ENCODE assay signal across 8 cellular contexts in the genomic region with DNA sequence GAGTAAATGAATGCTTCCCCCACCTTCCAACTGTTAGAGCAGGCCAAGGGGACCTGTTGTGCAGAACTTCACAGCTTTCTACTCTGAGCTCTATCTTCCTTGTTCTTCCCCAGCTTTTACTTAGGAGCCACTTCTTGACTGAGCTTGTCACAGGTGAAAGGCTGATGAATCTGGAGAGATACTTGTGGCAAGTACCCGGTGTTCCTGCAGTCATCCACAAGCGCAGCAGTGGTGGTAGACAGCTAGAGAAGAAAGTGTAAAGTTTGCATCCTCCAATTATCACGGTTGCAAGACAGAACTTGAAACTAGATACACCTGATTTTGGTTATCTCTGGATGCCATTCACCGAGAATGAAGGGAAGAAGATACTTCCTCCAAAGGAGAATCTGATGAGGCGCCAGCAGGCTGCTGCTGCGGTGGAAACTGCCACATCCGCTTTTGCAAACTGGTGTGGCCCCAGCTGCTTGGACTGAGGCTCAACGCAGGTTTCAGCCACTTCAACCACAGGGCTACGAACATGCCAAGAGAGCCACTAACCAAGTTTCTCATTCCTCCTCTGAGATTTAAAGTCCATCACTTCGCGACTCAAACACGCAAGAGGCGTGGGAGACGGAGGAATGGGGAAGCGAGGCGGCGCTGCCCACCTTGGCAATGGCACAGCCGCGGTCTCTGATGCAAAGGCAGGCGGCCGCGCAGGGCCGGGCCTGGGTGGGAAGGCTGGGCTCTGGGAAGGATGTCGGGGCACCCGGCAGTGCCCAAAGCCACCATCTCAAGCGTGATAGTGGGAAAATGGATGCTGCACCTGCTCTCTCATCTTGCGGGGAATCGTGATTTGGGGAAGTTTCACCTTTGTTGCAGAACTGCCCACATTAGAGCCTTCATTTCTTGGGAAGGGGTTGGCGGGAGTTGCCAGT. TPM values are rescaled to one million over a fixed set of nuclear protein-coding genes. Genes with fewer than 3 reads are reported as not detected.
DNase-seq lines count a peak whose midpoint lies in the region; ATAC-seq and TF ChIP-seq lines count a peak whose summit lies in the region.

No MANE protein-coding gene starts in this region.

- peak overlapping the region; percentile 64 for H3K4me3 ChIP-seq in effector memory CD4-positive, alpha-beta T cell (ENCODE audit: insufficient read depth, low read depth, low read length, poor library complexity, severe bottlenecking)
- H3K4me3 ChIP-seq in mucosa of rectum (ENCODE audit: low read length in 2 of 2) (peak overlapping the region; percentile 83 to 94), upper lobe of right lung (peak overlapping the region; percentile 64)

- no peak overlapping the region for H3K27ac ChIP-seq in effector memory CD4-positive, alpha-beta T cell (ENCODE audit: insufficient read depth, low read length, poor library complexity, severe bottlenecking)
- H3K27ac ChIP-seq in mucosa of rectum (ENCODE audit: low read depth in 2 of 2, low read length in 2 of 2) (peak overlapping the region; percentile 80 to 84), upper lobe of right lung (peak overlapping the region; percentile 79)

- DNase-seq in C1 segment of cervical spinal cord (lab: John Stamatoyannopoulos, UW) = peak in 8 of 14 donors; percentile 6 to 43 (median 17)
- peak; percentile 66 for DNase-seq in GM19240 (ENCODE audit: insufficient read length, low spot score)
- DNase-seq in T-helper 9 cell = peak; percentile 8
- DNase-seq in effector memory CD4-positive, alpha-beta T cell = peak in 2 of 3 donors; percentile 1 to 11
- peak; percentile 73 for DNase-seq in upper lobe of right lung
- no peak for DNase-seq in NCI-H2227 (lab: John Stamatoyannopoulos, UW; ENCODE audit: unreplicated experiment)

- H3K9me3 ChIP-seq in effector memory CD4-positive, alpha-beta T cell (ENCODE audit: control insufficient read depth, low read length) = no peaks in the 10 kb centered on the region
- H3K9me3 ChIP-seq in mucosa of rectum (ENCODE audit: control insufficient read depth in 2 of 2, low read length in 2 of 2) (no peaks in the 10 kb centered on the region), upper lobe of right lung (no peaks in the 10 kb centered on the region)

- no peak for TF ChIP-seq CTCF in upper lobe of right lung (IDR thresholded peaks at IDR 0.05)

- no peaks in the 10 kb centered on the region for H3K36me3 ChIP-seq in effector memory CD4-positive, alpha-beta T cell (ENCODE audit: control insufficient read depth, insufficient read depth, low read length)
- no peaks in the 10 kb centered on the region for H3K36me3 ChIP-seq in mucosa of rectum (ENCODE audit: control insufficient read depth in 2 of 2, insufficient read depth in 2 of 2, low read length in 2 of 2)
- no peaks in the 10 kb centered on the region for H3K36me3 ChIP-seq in upper lobe of right lung

- peaks cover 16% of the 10 kb centered on the region for H3K4me1 ChIP-seq in effector memory CD4-positive, alpha-beta T cell (ENCODE audit: control insufficient read depth, insufficient read depth, low read length, poor library complexity, severe bottlenecking)
- H3K4me1 ChIP-seq in mucosa of rectum (ENCODE audit: control insufficient read depth in 2 of 2, insufficient read depth in 2 of 2, low read length in 2 of 2) = peaks cover 23 to 24% of the 10 kb centered on the region in 2 donors
- peaks cover 19% of the 10 kb centered on the region for H3K4me1 ChIP-seq in upper lobe of right lung

- H3K27me3 ChIP-seq in effector memory CD4-positive, alpha-beta T cell (replicated peaks; ENCODE audit: control insufficient read depth, insufficient read depth, low read length, poor library complexity, severe bottlenecking) = no peaks in the 10 kb centered on the region
- H3K27me3 ChIP-seq in mucosa of rectum (ENCODE audit: control insufficient read depth in 2 of 2, insufficient read depth in 2 of 2, low read length in 2 of 2) (peaks cover 0 to 2% of the 10 kb centered on the region in 2 donors), upper lobe of right lung (no peaks in the 10 kb centered on the region)

- ATAC-seq in HG03175 (IDR thresholded peaks at IDR 0.05; ENCODE audit: unreplicated experiment) = peak; percentile 82
- peak; percentile 29 for ATAC-seq in upper lobe of right lung

- H3K9ac ChIP-seq in mucosa of rectum (ENCODE audit: low read depth in 1 of 2, low read length in 2 of 2) = peak overlapping the region; percentile 83 to 84

- intact Hi-C loops in upper lobe of right lung (cut with DNase I) = no loop called here

RNA-seq across cellular contexts. Expression of a gene that starts 1.3 kb away (rescaled TPM):
- total RNA-seq in upper lobe of right lung = 18.4 TPM
